Comparison of ENCODE assay signal across 8 cellular contexts in the genomic region with DNA sequence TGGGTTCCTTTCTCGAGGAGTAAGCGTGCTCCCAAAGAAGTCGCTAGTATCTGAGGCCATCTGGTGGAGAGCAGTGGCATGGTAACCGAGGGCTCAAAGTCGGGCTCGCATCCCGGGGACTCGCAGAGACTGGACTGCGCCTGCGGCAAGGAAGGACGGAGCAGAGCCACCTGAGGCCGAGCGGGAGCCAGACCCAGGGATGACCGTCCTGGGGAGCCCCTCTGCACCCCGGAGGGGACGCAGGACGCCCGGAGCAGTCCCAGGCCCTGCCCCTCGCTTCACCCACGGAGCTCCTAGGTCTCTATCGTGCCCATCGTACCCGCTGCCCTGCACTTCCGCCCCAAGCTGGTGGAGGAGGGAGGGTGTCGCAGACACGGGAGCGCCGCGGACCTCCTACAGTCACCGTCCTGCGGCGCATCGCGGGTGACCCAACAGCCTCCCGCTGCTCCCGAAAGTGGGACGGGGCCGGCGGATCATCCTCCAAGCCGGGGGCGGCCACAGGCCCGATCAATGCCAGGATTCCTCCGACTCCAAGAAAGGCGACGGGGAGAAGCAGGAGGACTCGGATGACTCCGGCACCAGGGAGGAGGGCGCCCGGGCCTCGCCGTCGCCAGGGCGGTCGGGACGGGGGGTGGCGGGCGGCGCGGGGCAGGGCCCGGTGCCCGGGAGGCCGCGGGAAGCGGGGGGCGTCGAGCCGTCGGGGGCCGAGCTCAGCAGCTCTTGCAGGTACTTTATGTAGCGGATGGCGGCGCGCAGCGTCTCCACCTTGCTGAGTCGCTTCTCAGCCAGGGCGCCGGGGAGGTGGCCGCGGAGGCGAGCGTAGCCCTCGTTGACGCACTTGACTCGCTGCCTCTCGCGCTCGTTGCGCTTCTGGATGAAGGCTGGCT. TPM values are rescaled to one million over a fixed set of nuclear protein-coding genes. Genes with fewer than 3 reads are reported as not detected.
DNase-seq lines count a peak whose midpoint lies in the region; ATAC-seq and TF ChIP-seq lines count a peak whose summit lies in the region.

No MANE protein-coding gene starts in this region.

- no peak overlapping the region for H3K27ac ChIP-seq in CD4-positive, CD25-positive, alpha-beta regulatory T cell (ENCODE audit: insufficient read depth, low read length, poor library complexity, severe bottlenecking)
- no peak overlapping the region for H3K27ac ChIP-seq in endodermal cell (ENCODE audit: low read depth, low read length)

- TF ChIP-seq CTCF in endodermal cell (conservative IDR thresholded peaks at IDR 0.05) = peak; percentile 87

- H3K4me3 Mint-ChIP-seq in CD4-positive, CD25-positive, alpha-beta regulatory T cell = peak overlapping the region; percentile 89 to 95 (median 94)
- peak overlapping the region; percentile 71 for H3K4me3 Mint-ChIP-seq in activated CD8-positive, alpha-beta memory T cell treated with anti-CD3 and anti-CD28 coated beads, Interleukin-2, amount 10 ng/mL, durations not matched to agents 7 days and 5 days
- H3K4me3 Mint-ChIP-seq in endodermal cell = peak overlapping the region; percentile 61

- peaks cover 0 to 28% (median 7%) of the 10 kb centered on the region in 4 donors for H3K4me1 Mint-ChIP-seq in CD4-positive, CD25-positive, alpha-beta regulatory T cell
- H3K4me1 Mint-ChIP-seq in activated CD8-positive, alpha-beta memory T cell treated with anti-CD3 and anti-CD28 coated beads, Interleukin-2, amount 10 ng/mL, durations not matched to agents 7 days and 5 days = peaks cover 5% of the 10 kb centered on the region
- peaks cover 4% of the 10 kb centered on the region for H3K4me1 Mint-ChIP-seq in endodermal cell

- H3K27me3 ChIP-seq in CD4-positive, CD25-positive, alpha-beta regulatory T cell (ENCODE audit: control insufficient read depth, insufficient read depth, low read length) = peaks cover 5% of the 10 kb centered on the region
- peaks cover 30% of the 10 kb centered on the region for H3K27me3 ChIP-seq in endodermal cell (ENCODE audit: control insufficient read depth, insufficient read depth, low read length, poor library complexity, severe bottlenecking)

- CTCF ChIA-PET in activated CD8-positive, alpha-beta memory T cell treated with anti-CD3 and anti-CD28 coated beads, Interleukin-2, amount 10 ng/mL, durations not matched to agents 7 days and 5 days (lab: Charles Lee) = interaction anchor here (0.5 to 3.6 kb wide), 18 partner anchors 10 to 556 kb away, joined by 3 to 21 read pairs (median 4); no protein-coding TSS in a partner anchor

- H3K9me3 ChIP-seq in CD4-positive, CD25-positive, alpha-beta regulatory T cell (ENCODE audit: control insufficient read depth in 2 of 2, low read length in 2 of 2) = no peaks in the 10 kb centered on the region
- H3K9me3 ChIP-seq in endodermal cell (ENCODE audit: control insufficient read depth, low read length) = no peaks in the 10 kb centered on the region

- H3K4me1 ChIP-seq in CD4-positive, CD25-positive, alpha-beta regulatory T cell (ENCODE audit: control insufficient read depth, insufficient read depth, low read length, poor library complexity, severe bottlenecking) = peaks cover 22% of the 10 kb centered on the region
- no peaks in the 10 kb centered on the region for H3K4me1 ChIP-seq in endodermal cell (ENCODE audit: control insufficient read depth, insufficient read depth, low read length)

- 4% methylated on average over 41 to 88 of the region's 88 CpGs for WGBS in endodermal cell (ENCODE audit: insufficient coverage in 1 of 2, insufficient read length in 1 of 2), 2 experiments

- H3K9me3 Mint-ChIP-seq in CD4-positive, CD25-positive, alpha-beta regulatory T cell = peaks cover 0 to 2% (median 0%) of the 10 kb centered on the region in 7 donors
- no peaks in the 10 kb centered on the region for H3K9me3 Mint-ChIP-seq in activated CD8-positive, alpha-beta memory T cell treated with anti-CD3 and anti-CD28 coated beads, Interleukin-2, amount 10 ng/mL, durations not matched to agents 7 days and 5 days (ENCODE audit: low read depth)
- no peaks in the 10 kb centered on the region for H3K9me3 Mint-ChIP-seq in endodermal cell

- no peak overlapping the region for H3K9ac ChIP-seq in endodermal cell (ENCODE audit: extremely low read depth, low read length, poor library complexity, severe bottlenecking)

- no peaks in the 10 kb centered on the region for H3K36me3 ChIP-seq in CD4-positive, CD25-positive, alpha-beta regulatory T cell (ENCODE audit: control insufficient read depth, insufficient read depth, low read length)
- H3K36me3 ChIP-seq in endodermal cell (ENCODE audit: control insufficient read depth, insufficient read depth, low read length) = no peaks in the 10 kb centered on the region

- peak overlapping the region; percentile 80 to 94 (median 89) for H3K27ac Mint-ChIP-seq in CD4-positive, CD25-positive, alpha-beta regulatory T cell
- H3K27ac Mint-ChIP-seq in activated CD8-positive, alpha-beta memory T cell treated with anti-CD3 and anti-CD28 coated beads, Interleukin-2, amount 10 ng/mL, durations not matched to agents 7 days and 5 days = no peak overlapping the region
- H3K27ac Mint-ChIP-seq in endodermal cell = no peak overlapping the region

- peak; percentile 54 to 82 (median 72) for DNase-seq in CD4-positive, CD25-positive, alpha-beta regulatory T cell
- DNase-seq in HT-29 (ENCODE audit: low spot score) (peak; percentile 95), NOMO-1 (lab: John Stamatoyannopoulos, UW; ENCODE audit: unreplicated experiment in 2 of 2) (peak; percentile 85), endodermal cell (peak; percentile 98), mesenteric fat pad (ENCODE audit: low spot score) (peak; percentile 95)
- DNase-seq in activated CD8-positive, alpha-beta memory T cell treated with anti-CD3 and anti-CD28 coated beads, Interleukin-2, amount 10 ng/mL, durations not matched to agents 7 days and 5 days = peak; percentile 82
- DNase-seq in stimulated activated CD8-positive, alpha-beta memory T cell treated with anti-CD3 and anti-CD28 coated beads, Interleukin-12 subunit alpha, Interleukin-12 subunit beta, amount 100 ng/mL, for 4 hours (ENCODE audit: low read depth) = peak; percentile 53

- H3K36me3 Mint-ChIP-seq in CD4-positive, CD25-positive, alpha-beta regulatory T cell = no peaks in the 10 kb centered on the region
- H3K36me3 Mint-ChIP-seq in activated CD8-positive, alpha-beta memory T cell treated with anti-CD3 and anti-CD28 coated beads, Interleukin-2, amount 10 ng/mL, durations not matched to agents 7 days and 5 days = no peaks in the 10 kb centered on the region
- no peaks in the 10 kb centered on the region for H3K36me3 Mint-ChIP-seq in endodermal cell (ENCODE audit: low read depth)

- peak overlapping the region; percentile 51 for H3K4me3 ChIP-seq in CD4-positive, CD25-positive, alpha-beta regulatory T cell (ENCODE audit: low read depth, low read length)
- peak overlapping the region; percentile 75 for H3K4me3 ChIP-seq in endodermal cell (ENCODE audit: low read length)

- ATAC-seq in CD4-positive, CD25-positive, alpha-beta regulatory T cell (ENCODE audit: low read depth in 2 of 2) = peak; percentile 85 to 88
- peak; percentile 89 for ATAC-seq in GM19463 (IDR thresholded peaks at IDR 0.05; ENCODE audit: unreplicated experiment)
- ATAC-seq in activated CD8-positive, alpha-beta memory T cell treated with anti-CD3 and anti-CD28 coated beads, Interleukin-2, amount 10 ng/mL, durations not matched to agents 7 days and 5 days = peak; percentile 92

- peaks cover 43% of the 10 kb centered on the region for H3K27me3 Mint-ChIP-seq in CD4-positive, CD25-positive, alpha-beta regulatory T cell
- peaks cover 46% of the 10 kb centered on the region for H3K27me3 Mint-ChIP-seq in activated CD8-positive, alpha-beta memory T cell treated with anti-CD3 and anti-CD28 coated beads, Interleukin-2, amount 10 ng/mL, durations not matched to agents 7 days and 5 days
- peaks cover 45% of the 10 kb centered on the region for H3K27me3 Mint-ChIP-seq in endodermal cell (ENCODE audit: insufficient read depth)

RNA-seq across cellular contexts. Expression of a gene that starts 2.3 kb away (rescaled TPM):
- total RNA-seq in CD4-positive, CD25-positive, alpha-beta regulatory T cell = not detected
- polyA plus RNA-seq in CD4-positive, CD25-positive, alpha-beta regulatory T cell = not detected
- not detected in 2 replicates for total RNA-seq in HT-29 (2014; rRNA removed; shearing (Covaris generic))
- total RNA-seq in activated CD8-positive, alpha-beta memory T cell treated with anti-CD3 and anti-CD28 coated beads, Interleukin-2, amount 10 ng/mL, durations not matched to agents 7 days and 5 days = not detected
- total RNA-seq in endodermal cell (under 1 TPM; 0.11 to 0.13 TPM), mesenteric fat pad (not detected)
- polyA plus RNA-seq in endodermal cell (2013, experiment 1 of 2) = 0.07 TPM
- not detected for polyA plus RNA-seq in endodermal cell (2013, experiment 2 of 2)

RNA-seq across cellular contexts. Expression of a gene that starts 12.5 kb away (rescaled TPM):
- 0.27 TPM for total RNA-seq in CD4-positive, CD25-positive, alpha-beta regulatory T cell
- polyA plus RNA-seq in CD4-positive, CD25-positive, alpha-beta regulatory T cell = under 1 TPM in 1 of 4 donors, not detected in 3; 0.08 TPM
- not detected in 2 replicates for total RNA-seq in HT-29 (2014; rRNA removed; shearing (Covaris generic))
- total RNA-seq in activated CD8-positive, alpha-beta memory T cell treated with anti-CD3 and anti-CD28 coated beads, Interleukin-2, amount 10 ng/mL, durations not matched to agents 7 days and 5 days = not detected
- total RNA-seq in endodermal cell (1 to 10 TPM; 1.2 to 1.8 TPM), mesenteric fat pad (not detected)
- not detected for polyA plus RNA-seq in endodermal cell (2013, experiment 1 of 2)
- not detected for polyA plus RNA-seq in endodermal cell (2013, experiment 2 of 2)

RNA-seq across cellular contexts. Expression of a gene that starts 39.8 kb away (rescaled TPM):
- total RNA-seq in CD4-positive, CD25-positive, alpha-beta regulatory T cell = 12.1 TPM
- 10 to 100 TPM; 30.3 to 40.6 (median 36.3) TPM for polyA plus RNA-seq in CD4-positive, CD25-positive, alpha-beta regulatory T cell
- total RNA-seq in HT-29 (2014; rRNA removed; shearing (Covaris generic)) = 140 and 141 TPM in 2 replicates
- total RNA-seq in activated CD8-positive, alpha-beta memory T cell treated with anti-CD3 and anti-CD28 coated beads, Interleukin-2, amount 10 ng/mL, durations not matched to agents 7 days and 5 days = 10 to 100 TPM; 10.7 to 14.6 TPM
- total RNA-seq in endodermal cell (100 to 1,000 TPM; 145 to 156 TPM), mesenteric fat pad (29.2 TPM)
- 130 TPM for polyA plus RNA-seq in endodermal cell (2013, experiment 1 of 2)
- 119 TPM for polyA plus RNA-seq in endodermal cell (2013, experiment 2 of 2)

Comparison
In these comparisons a context has a peak if more than half of its experiments do, and no peak if none do; other contexts are left out.
1. H3K27ac Mint-ChIP-seq: peak in CD4-positive, CD25-positive, alpha-beta regulatory T cell (3 of 3); none in activated CD8-positive, alpha-beta memory T cell treated with anti-CD3 and anti-CD28 coated beads, Interleukin-2, amount 10 ng/mL, durations not matched to agents 7 days and 5 days (single experiment) and endodermal cell (single experiment).
2. Peak in every context shown above with its lines, with median percentiles within 50 percentile points of each other: ATAC-seq, DNase-seq and H3K4me3 Mint-ChIP-seq.